Comparison of ENCODE assay signal across 21 cellular contexts in genomic region chr3:65343736-65344135, GRCh38.
DNase-seq lines count a peak whose midpoint lies in the region; ATAC-seq, FAIRE-seq and TF ChIP-seq lines count a peak whose summit lies in the region.
"Had no signal": no experiment of that assay in that cellular context is flagged by ENCODE, and none has a peak within 500 bp of the region (broad histone marks: within the 10 kb centered on the region; RNA-seq: fewer than 3 reads in every experiment).

No MANE protein-coding gene starts in this region.

- FAIRE-seq in RCC 7860 (lab: Jason Lieb, UNC): no peak
- FAIRE-seq: HepG2 had no signal

- H3K27me3 ChIP-seq in GM23338 (ENCODE audit: insufficient read depth): no peaks in the 10 kb centered on the region
- H3K27me3 ChIP-seq: BLaER1 treated with 17β-estradiol and CSF1 and Interleukin-3, amounts not matched to agents 10 nM and 100 nM had no signal

- H2AFZ ChIP-seq in GM23338: peak overlapping the region; percentile 44; the same call in 1 of the 2 replicates
- H2AFZ ChIP-seq: GM23248 had no signal

- H3K79me2 ChIP-seq in GM23338 (replicated peaks; ENCODE audit: insufficient read depth): no peaks in the 10 kb centered on the region

- DNase-seq in GM23338 (ENCODE audit: low spot score) (no peak), RCC 7860 (ENCODE audit: low spot score) (peak; percentile 28), epithelial cell of proximal tubule (ENCODE audit: low read depth) (peak; percentile 77), kidney tubule cell (ENCODE audit: low spot score) (peak; percentile 87), NCI-H82 (lab: John Stamatoyannopoulos, UW) (no peak), amygdala (lab: John Stamatoyannopoulos, UW) (no peak), NCI-H2196 treated with DMSO at 0.1 percent for 48 hours (lab: John Stamatoyannopoulos, UW; ENCODE audit: unreplicated experiment) (no peak)
- DNase-seq: 8988T; Calu3; CD8-positive, alpha-beta T cell; DMS79 treated with DMSO at 0.1 percent for 48 hours; GF-D8; GM23248; H7; HFFc6 had no signal

- H3K4me1 Mint-ChIP-seq in GM23338: peaks cover 46% of the 10 kb centered on the region
- H3K4me1 Mint-ChIP-seq: B cell, IgD-negative memory B cell had no signal

- no peak overlapping the region for H3K4me3 Mint-ChIP-seq in GM23338
- H3K4me3 Mint-ChIP-seq: B cell; CD8-positive, alpha-beta T cell; HFFc6; IgD-negative memory B cell had no signal

- ATAC-seq in GM23338: no peak
- ATAC-seq in GM21529 (IDR thresholded peaks at IDR 0.05; ENCODE audit: unreplicated experiment): no peak
- ATAC-seq: CD8-positive, alpha-beta T cell; HCT116; HepG2 had no signal

- no peak overlapping the region for H3K4me3 ChIP-seq in GM23338
- no peak overlapping the region for H3K4me3 ChIP-seq in epithelial cell of proximal tubule (ENCODE audit: low read depth, low read length)
- H3K4me3 ChIP-seq: BLaER1 treated with 17β-estradiol and CSF1 and Interleukin-3, amounts not matched to agents 10 nM and 100 nM; GM23248 had no signal

- no peak for TF ChIP-seq CTCF in GM23338 (conservative IDR thresholded peaks at IDR 0.05; ENCODE audit: low read depth in 2 of 2)
- TF ChIP-seq CTCF in epithelial cell of proximal tubule (conservative IDR thresholded peaks at IDR 0.05; ENCODE audit: low read depth, low read length): no peak

- H3K4me1 ChIP-seq in GM23338 (ENCODE audit: insufficient read depth): peaks cover 35% of the 10 kb centered on the region

- peak overlapping the region; percentile 52; the same call in 1 of the 2 replicates for H3K27ac Mint-ChIP-seq in GM23338
- H3K27ac Mint-ChIP-seq: B cell; CD8-positive, alpha-beta T cell; HFFc6; IgD-negative memory B cell had no signal

- no peak overlapping the region for H3K27ac ChIP-seq in GM23338 (ENCODE audit: low read depth)
- H3K27ac ChIP-seq: BLaER1 treated with 17β-estradiol and CSF1 and Interleukin-3, amounts not matched to agents 10 nM and 100 nM; GM23248 had no signal

- no peaks in the 10 kb centered on the region for H3F3A ChIP-seq in GM23338 (replicated peaks; ENCODE audit: low read depth)

- no peaks in the 10 kb centered on the region for H3K36me3 Mint-ChIP-seq in GM23338 (ENCODE audit: low read depth)
- H3K36me3 Mint-ChIP-seq: CD8-positive, alpha-beta T cell; IgD-negative memory B cell had no signal

- no peaks in the 10 kb centered on the region; the same call in 1 of the 2 replicates for H3K9me2 ChIP-seq in GM23338 (ENCODE audit: insufficient read depth)

- H3K9me3 Mint-ChIP-seq in GM23338: no peaks in the 10 kb centered on the region
- H3K9me3 Mint-ChIP-seq: HFFc6 had no signal

- H4K20me1 ChIP-seq in GM23338 (replicated peaks; ENCODE audit: insufficient read depth): no peaks in the 10 kb centered on the region
- H4K20me1 ChIP-seq: BLaER1 treated with 17β-estradiol and CSF1 and Interleukin-3, amounts not matched to agents 10 nM and 100 nM had no signal

- H3K27me3 Mint-ChIP-seq in GM23338 (ENCODE audit: insufficient read depth, low read depth, poor library complexity): peaks cover 2% of the 10 kb centered on the region
- H3K27me3 Mint-ChIP-seq: B cell, IgD-negative memory B cell had no signal

- peak overlapping the region; percentile 70 for H3K4me2 ChIP-seq in GM23338
- H3K4me2 ChIP-seq: BLaER1 treated with 17β-estradiol and CSF1 and Interleukin-3, amounts not matched to agents 10 nM and 100 nM had no signal

- H3K36me3 ChIP-seq in GM23338 (ENCODE audit: insufficient read depth): no peaks in the 10 kb centered on the region
- H3K36me3 ChIP-seq: BLaER1 treated with 17β-estradiol and CSF1 and Interleukin-3, amounts not matched to agents 10 nM and 100 nM had no signal

TF ChIP-seq in GM23338, 12 proteins besides CTCF, POLR2A, EP300 and RAD21 (continues in another document):
- TF ChIP-seq POLR2AphosphoS5 (IDR thresholded peaks at IDR 0.05; ENCODE audit: low read depth) (no peak), STAT1 (IDR thresholded peaks at IDR 0.05; ENCODE audit: unreplicated experiment) (no peak), CREB1 (CRISPR knock-in tag; IDR thresholded peaks at IDR 0.05; ENCODE audit: low read depth) (no peak), NANOG (IDR thresholded peaks at IDR 0.05; ENCODE audit: borderline replicate concordance) (no peak), EZH2 (IDR thresholded peaks at IDR 0.05; ENCODE audit: low read depth, unreplicated experiment) (no peak), ETS1 (IDR thresholded peaks at IDR 0.05) (no peak), JUNB (IDR thresholded peaks at IDR 0.05; ENCODE audit: unreplicated experiment) (no peak), ZNF114 (CRISPR knock-in tag; IDR thresholded peaks at IDR 0.05) (no peak), EZH2phosphoT487 (IDR thresholded peaks at IDR 0.05; ENCODE audit: unreplicated experiment) (no peak), ZNF331 (CRISPR knock-in tag; IDR thresholded peaks at IDR 0.05; ENCODE audit: low read depth) (no peak), ZNF462 (CRISPR knock-in tag; IDR thresholded peaks at IDR 0.05) (no peak)

Comparison
In these comparisons a context has a peak if more than half of its experiments do, and no peak if none do; other contexts are left out.
1. DNase-seq: peak in RCC 7860 (single experiment), epithelial cell of proximal tubule (single experiment) and kidney tubule cell (single experiment); none in GM23338 (single experiment), NCI-H82 (single experiment), amygdala (0 of 56) and NCI-H2196 treated with DMSO at 0.1 percent for 48 hours (single experiment).